8 cellular contexts compared by ENCODE assay signal in genomic region chr14:77707724-77708408, GRCh38. TPM values are rescaled to one million over a fixed set of nuclear protein-coding genes. Genes with fewer than 3 reads are reported as not detected.
DNase-seq lines count a peak whose midpoint lies in the region; ATAC-seq, FAIRE-seq and TF ChIP-seq lines count a peak whose summit lies in the region.

Gene ALKBH1, minus strand, starts transcription at chr14:77708023. Its CDS starts 19 bp downstream, at chr14:77708004.
Gene SLIRP, plus strand, starts transcription at chr14:77708103. Its CDS starts 9 bp downstream, at chr14:77708112.

- POLR2A ChIA-PET in AG04449 (lab: Yijun Ruan, JAX): no interaction called here

- peak within 1 kb of the TSS; percentile 75 for H3K27ac ChIP-seq in WERI-Rb-1

- DNase-seq in AG04449 (ENCODE audit: low read depth, low spot score): peak; percentile 2
- DNase-seq in NCI-H2196 (lab: John Stamatoyannopoulos, UW; ENCODE audit: unreplicated experiment): peak; percentile 90
- DNase-seq in WERI-Rb-1: peak; percentile 82
- DNase-seq in bronchial epithelial cell (ENCODE audit: low read depth): peak; percentile 73
- peak; percentile 91 for DNase-seq in iPS-NIHi7 (ENCODE audit: extremely low spot score)
- DNase-seq in smooth muscle cell of the brain vasculature (ENCODE audit: low read depth, low spot score): peak; percentile 40

- no peak for FAIRE-seq in bronchial epithelial cell (lab: Jason Lieb, UNC)

- H3K4me3 ChIP-seq in AG04449 (ENCODE audit: low read depth, low read length) (peak within 1 kb of the TSS; percentile 98), WERI-Rb-1 (ENCODE audit: low read depth, low read length) (peak within 1 kb of the TSS; percentile 93), bronchial epithelial cell (ENCODE audit: low read depth, low read length) (peak within 1 kb of the TSS; percentile 97)

- H3K9me3 ChIP-seq in WERI-Rb-1 (ENCODE audit: severe bottlenecking): no peaks in the 10 kb centered on the region

- H3K27me3 ChIP-seq in WERI-Rb-1 (ENCODE audit: insufficient read depth, low read depth, severe bottlenecking) (no peaks in the 10 kb centered on the region), bronchial epithelial cell (ENCODE audit: control insufficient read depth, insufficient read depth, low read length) (no peaks in the 10 kb centered on the region)

- peak; percentile 94 for ATAC-seq in GM18873 (IDR thresholded peaks at IDR 0.05; ENCODE audit: low FRiP score, unreplicated experiment)
- peak; percentile 98 for ATAC-seq in HG03135 (IDR thresholded peaks at IDR 0.05; ENCODE audit: unreplicated experiment)

- H3K36me3 ChIP-seq in WERI-Rb-1 (peaks cover 54% of the 10 kb centered on the region), bronchial epithelial cell (ENCODE audit: control insufficient read depth, insufficient read depth, low read length) (peaks cover 5% of the 10 kb centered on the region)

- TF ChIP-seq CTCF in AG04449 (IDR thresholded peaks at IDR 0.05; ENCODE audit: insufficient read depth, low read length, missing control alignments) (no peak), WERI-Rb-1 (IDR thresholded peaks at IDR 0.05; ENCODE audit: low read depth, low read length) (no peak), bronchial epithelial cell (IDR thresholded peaks at IDR 0.05; ENCODE audit: insufficient read depth, low read length, severe bottlenecking) (no peak)

- CTCF ChIA-PET in AG04449 (lab: Yijun Ruan, JAX): interaction anchor here (0.7 to 3.4 kb wide), 9 partner anchors 9 to 249 kb away, joined by 3 to 25 read pairs (median 4); partner anchors contain the start of gene AHSA1

RNA-seq across cellular contexts. Expression of gene ALKBH1, which starts in this region (rescaled TPM):
- total RNA-seq in bronchial epithelial cell: 11.6 and 12.4 TPM in 2 replicates

RNA-seq across cellular contexts. Expression of gene SLIRP, which starts in this region (rescaled TPM):
- 118 and 149 TPM in 2 replicates for total RNA-seq in bronchial epithelial cell

Comparison
In these comparisons a context has a peak if more than half of its experiments do, and no peak if none do; other contexts are left out.
1. Peak in every context shown above with its lines: DNase-seq, ATAC-seq, H3K4me3 ChIP-seq and H3K27ac ChIP-seq.
2. DNase-seq: peak in every context shown above with its lines; median percentile 91 in iPS-NIHi7; 90 in NCI-H2196; 82 in WERI-Rb-1; 73 in bronchial epithelial cell; 40 in smooth muscle cell of the brain vasculature; 2 in AG04449.